10 cellular contexts compared by ENCODE assay signal in the genomic region with DNA sequence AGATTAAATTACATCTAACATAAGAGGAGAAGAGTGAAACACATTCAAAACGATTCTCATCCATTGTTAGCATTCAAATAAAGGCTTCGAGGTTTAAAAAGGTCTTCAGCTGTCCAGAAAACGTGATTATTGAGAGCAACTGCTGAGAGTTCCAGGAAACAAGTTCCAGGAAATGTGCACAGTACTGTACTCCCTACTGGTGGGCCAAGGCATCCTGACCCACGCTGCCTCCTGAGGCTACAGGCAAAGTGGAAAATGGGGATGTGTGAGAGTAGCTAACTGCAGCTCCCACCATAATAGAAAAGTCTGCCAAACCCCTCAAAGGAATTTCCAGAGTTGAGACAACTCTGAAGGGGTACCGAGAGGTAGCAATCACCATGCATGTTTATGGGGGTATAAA. TPM values are rescaled to one million over a fixed set of nuclear protein-coding genes. Genes with fewer than 3 reads are reported as not detected.
DNase-seq lines count a peak whose midpoint lies in the region; ATAC-seq, FAIRE-seq and TF ChIP-seq lines count a peak whose summit lies in the region.
"Had no signal": no experiment of that assay in that cellular context is flagged by ENCODE, and none has a peak within 500 bp of the region (broad histone marks: within the 10 kb centered on the region; RNA-seq: fewer than 3 reads in every experiment).

No MANE protein-coding gene starts in this region.

- H3K36me3 ChIP-seq in ES-I3 (ENCODE audit: insufficient read depth, low read length) = no peaks in the 10 kb centered on the region
- H3K36me3 ChIP-seq in Loucy (ENCODE audit: insufficient read depth, low read length) = no peaks in the 10 kb centered on the region
- no peaks in the 10 kb centered on the region for H3K36me3 ChIP-seq in colonic mucosa
- H3K36me3 ChIP-seq in neuron (ENCODE audit: insufficient read depth, low read length) = no peaks in the 10 kb centered on the region
- no peaks in the 10 kb centered on the region for H3K36me3 ChIP-seq in Caco-2 (ENCODE audit: control insufficient read depth, insufficient read depth, low read length)
- H3K36me3 ChIP-seq: tibial artery had no signal

- peak overlapping the region; percentile 54 for H3K27ac ChIP-seq in colonic mucosa
- H3K27ac ChIP-seq: tibial artery, VCaP had no signal

- peak overlapping the region; percentile 70; the same call in 1 of the 2 replicates for H3K9ac ChIP-seq in ES-I3 (ENCODE audit: low read depth, low read length)
- H3K9ac ChIP-seq in Loucy (ENCODE audit: low read depth, low read length, poor library complexity, severe bottlenecking) = peak overlapping the region; percentile 98
- H3K9ac ChIP-seq in colonic mucosa (ENCODE audit: low read depth in 2 of 2, low read length in 2 of 2) = peak overlapping the region in 1 of 2 donors; percentile 4

- no peak for TF ChIP-seq CTCF in Loucy (conservative IDR thresholded peaks at IDR 0.05; ENCODE audit: low read length)
- TF ChIP-seq CTCF in colonic mucosa (IDR thresholded peaks at IDR 0.05) = no peak
- no peak for TF ChIP-seq CTCF in Caco-2 (IDR thresholded peaks at IDR 0.05; ENCODE audit: insufficient read depth in 1 of 2, low read depth in 1 of 2, low read length in 1 of 2, severe bottlenecking in 1 of 2, unreplicated experiment in 1 of 2)

- TF ChIP-seq POLR2A in GM12892 (IDR thresholded peaks at IDR 0.05; ENCODE audit: low read depth, low read length) = no peak

- H3K27me3 Mint-ChIP-seq in Caco-2 (ENCODE audit: insufficient read depth, unreplicated experiment) = no peaks in the 10 kb centered on the region

- no peak overlapping the region for H3K4me3 Mint-ChIP-seq in Caco-2 (ENCODE audit: unreplicated experiment)

- H3K9me3 Mint-ChIP-seq in Caco-2 (ENCODE audit: unreplicated experiment) = peaks cover 9% of the 10 kb centered on the region

- H3K4me2 ChIP-seq in Loucy (ENCODE audit: low read depth, low read length, poor library complexity, severe bottlenecking) = peak overlapping the region; percentile 86

- H3K4me3 ChIP-seq in Loucy (ENCODE audit: low read length, poor library complexity, severe bottlenecking) = peak overlapping the region; percentile 89
- H3K4me3 ChIP-seq in colonic mucosa = peak overlapping the region; percentile 40
- H3K4me3 ChIP-seq in neuron (ENCODE audit: low read length) = peak overlapping the region; percentile 71
- H3K4me3 ChIP-seq in Caco-2 (ENCODE audit: low read depth, low read length) = no peak overlapping the region

- H3K79me2 ChIP-seq in Loucy (ENCODE audit: insufficient read depth, low read length) = peaks cover 67% of the 10 kb centered on the region

- no TSS peak for BruUV-seq in Caco-2 (replicated peaks; lab: Mats Ljungman, UMichigan)

- intact Hi-C loops in colonic mucosa (cut with DNase I) = no loop called here
- intact Hi-C loops in Caco-2 (cut with micrococcal nuclease; ENCODE audit: unreplicated experiment) = no loop called here

- no peaks in the 10 kb centered on the region for H3K4me1 Mint-ChIP-seq in Caco-2 (ENCODE audit: low read depth, unreplicated experiment)

- POLR2A ChIA-PET in Caco-2 (lab: Charles Lee) = no interaction called here

- no peak for DNase-seq in colonic mucosa
- no peak for DNase-seq in activated effector memory CD4-positive, alpha-beta T cell treated with Interleukin-2 at 50 U/mL for 16 hours
- DNase-seq in Caco-2 = no peak
- DNase-seq in GM12892 (ENCODE audit: insufficient read length) = no peak
- DNase-seq: tibial artery had no signal

- ATAC-seq in GM18868 (IDR thresholded peaks at IDR 0.05; ENCODE audit: unreplicated experiment) = no peak

- no peaks in the 10 kb centered on the region for H3K9me2 ChIP-seq in Loucy (replicated peaks; ENCODE audit: low read depth, low read length)

- H3K9me3 ChIP-seq in ES-I3 (ENCODE audit: control insufficient read depth, insufficient read depth, low read length) (no peaks in the 10 kb centered on the region), Loucy (ENCODE audit: insufficient read depth, low read depth, low read length) (no peaks in the 10 kb centered on the region), colonic mucosa (no peaks in the 10 kb centered on the region), neuron (ENCODE audit: low read length) (no peaks in the 10 kb centered on the region), Caco-2 (no peaks in the 10 kb centered on the region)
- H3K9me3 ChIP-seq: tibial artery had no signal

- no peaks in the 10 kb centered on the region; the same call in 1 of the 2 replicates for H3F3A ChIP-seq in Loucy (ENCODE audit: low read depth)

- H4K20me1 ChIP-seq in Loucy (ENCODE audit: insufficient read depth, low read length, poor library complexity, severe bottlenecking) = peaks cover 41% of the 10 kb centered on the region

- H2AFZ ChIP-seq in Loucy (ENCODE audit: low read length) (no peak overlapping the region), neuron (ENCODE audit: low read depth, low read length) (no peak overlapping the region)

- H3K4me1 ChIP-seq in ES-I3 (ENCODE audit: insufficient read depth, low read length) = peaks cover 12% of the 10 kb centered on the region; the same call in 1 of the 2 replicates
- H3K4me1 ChIP-seq in Loucy (ENCODE audit: insufficient read depth, low read length, poor library complexity, severe bottlenecking) = peaks cover 44% of the 10 kb centered on the region
- H3K4me1 ChIP-seq in colonic mucosa = no peaks in the 10 kb centered on the region
- H3K4me1 ChIP-seq in neuron (ENCODE audit: insufficient read depth, low read length) = peaks cover 15% of the 10 kb centered on the region
- H3K4me1 ChIP-seq in Caco-2 = no peaks in the 10 kb centered on the region

- no peaks in the 10 kb centered on the region for H3K36me3 Mint-ChIP-seq in Caco-2 (ENCODE audit: insufficient read depth, unreplicated experiment)

- CTCF ChIA-PET in Caco-2 (lab: Charles Lee) = no interaction called here

- H3K27me3 ChIP-seq in Loucy (ENCODE audit: insufficient read depth, low read length, poor library complexity, severe bottlenecking) (no peaks in the 10 kb centered on the region), colonic mucosa (peaks cover 9% of the 10 kb centered on the region), neuron (ENCODE audit: insufficient read depth, low read length) (no peaks in the 10 kb centered on the region), Caco-2 (replicated peaks; ENCODE audit: control insufficient read depth, insufficient read depth, low read length) (no peaks in the 10 kb centered on the region)

- FAIRE-seq in GM12892 (lab: Jason Lieb, UNC) = no peak

- no peak overlapping the region for H3K27ac Mint-ChIP-seq in Caco-2 (ENCODE audit: unreplicated experiment)

RNA-seq across cellular contexts. Expression of gene VAV3, which starts 2.0 kb away (rescaled TPM):
- 100 to 1,000 TPM in 1 of 2 donors, 10 to 100 TPM in 1; 73.0 to 135 TPM for total RNA-seq in colonic mucosa
- 0.57 and 0.93 TPM in 2 replicates for total RNA-seq in Caco-2 (2022)
- polyA plus RNA-seq in GM12892 (2012; ENCODE audit: missing spikeins) = 0.21 TPM

Comparison
In these comparisons a context has a peak if more than half of its experiments do, and no peak if none do; other contexts are left out.
1. RNA of gene VAV3, which starts 2.0 kb away (total RNA-seq): 73.0 to 135 TPM in colonic mucosa; 0.57 to 0.93 TPM in Caco-2; every median in the first group is over 10 times any median in the second.